In genomic region chr6:35457907-35458306, GRCh38 we compare ENCODE assay signal across 1 cellular context.
TF ChIP-seq lines count a peak whose summit lies in the region.

No MANE protein-coding gene starts in this region.

TF ChIP-seq in GM23338, 12 proteins besides CTCF, POLR2A, EP300 and RAD21 (continued from another document):
- no peak for TF ChIP-seq REST (IDR thresholded peaks at IDR 0.05; ENCODE audit: unreplicated experiment)
